16 cellular contexts compared by ENCODE assay signal in genomic region chr2:106195456-106195855, GRCh38. TPM values are rescaled to one million over a fixed set of nuclear protein-coding genes. Genes with fewer than 3 reads are reported as not detected.
DNase-seq lines count a peak whose midpoint lies in the region; FAIRE-seq and TF ChIP-seq lines count a peak whose summit lies in the region.
"Had no signal": no experiment of that assay in that cellular context is flagged by ENCODE, and none has a peak within 500 bp of the region (broad histone marks: within the 10 kb centered on the region; RNA-seq: fewer than 3 reads in every experiment).

No MANE protein-coding gene starts in this region.

- peaks cover 10% of the 10 kb centered on the region for H3K79me1 ChIP-seq in neuronal stem cell (ENCODE audit: low read depth, low read length)

- H2AFZ ChIP-seq in astrocyte (ENCODE audit: low read depth, low read length) (no peak overlapping the region), neuronal stem cell (ENCODE audit: low read length) (peak overlapping the region; percentile 92)

- no peaks in the 10 kb centered on the region for H3K36me3 ChIP-seq in astrocyte (ENCODE audit: insufficient read depth, low read length)
- peaks cover 0 to 5% of the 10 kb centered on the region in 2 donors for H3K36me3 ChIP-seq in neuronal stem cell (replicated peaks in 1 of 2; ENCODE audit: control insufficient read depth in 2 of 2, insufficient read depth in 2 of 2, low read length in 2 of 2)
- H3K36me3 ChIP-seq: adrenal gland, prostate gland, vagina had no signal

- H3K27ac ChIP-seq in astrocyte (ENCODE audit: low read depth, low read length) (no peak overlapping the region), neuronal stem cell (replicated peaks; ENCODE audit: low read length) (no peak overlapping the region)
- H3K27ac ChIP-seq: SK-N-MC had no signal

- no peaks in the 10 kb centered on the region for H3K9me3 ChIP-seq in astrocyte (ENCODE audit: insufficient read depth, low read depth, low read length)
- H3K9me3 ChIP-seq in neuronal stem cell (replicated peaks in 1 of 2; ENCODE audit: control insufficient read depth in 2 of 2, insufficient read depth in 1 of 2, low read depth in 1 of 2, low read length in 2 of 2) = no peaks in the 10 kb centered on the region
- H3K9me3 ChIP-seq: adrenal gland, prostate gland, vagina had no signal

- peak overlapping the region; percentile 86 for H3K4me3 Mint-ChIP-seq in activated CD4-positive, alpha-beta T cell treated with anti-CD3 and anti-CD28 coated beads, Interleukin-2, amount 10 ng/mL, durations not matched to agents 7 days and 5 days
- H3K4me3 Mint-ChIP-seq in IgD-negative memory B cell (peak overlapping the region; percentile 96 to 99 (median 98)), astrocyte (ENCODE audit: unreplicated experiment) (peak overlapping the region; percentile 88)
- H3K4me3 Mint-ChIP-seq: dendritic cell treated with granulocyte-macrophage colony-stimulating factor and Interleukin-4, amounts not matched to agents 40 ng/mL and 50 ng/mL, for 4 days had no signal

- no peak overlapping the region for H3K18ac ChIP-seq in neuronal stem cell (ENCODE audit: low read length)

- H4K91ac ChIP-seq in neuronal stem cell (ENCODE audit: low read depth, low read length, poor library complexity) = no peak overlapping the region

- H4K8ac ChIP-seq in neuronal stem cell (ENCODE audit: low read depth, low read length) = no peak overlapping the region

- peaks cover 33% of the 10 kb centered on the region for H3K4me1 Mint-ChIP-seq in activated CD4-positive, alpha-beta T cell treated with anti-CD3 and anti-CD28 coated beads, Interleukin-2, amount 10 ng/mL, durations not matched to agents 7 days and 5 days
- H3K4me1 Mint-ChIP-seq in IgD-negative memory B cell (peaks cover 14 to 19% (median 17%) of the 10 kb centered on the region in 3 donors), astrocyte (ENCODE audit: low read depth, unreplicated experiment) (peaks cover 19% of the 10 kb centered on the region)

- no peak overlapping the region for H3K4me2 ChIP-seq in astrocyte (ENCODE audit: low read length)
- H3K4me2 ChIP-seq in neuronal stem cell (ENCODE audit: insufficient read depth, low read length, poor library complexity, severe bottlenecking) = no peak overlapping the region

- no peak overlapping the region for H2BK15ac ChIP-seq in neuronal stem cell (ENCODE audit: low read length)

- H3K79me2 ChIP-seq in astrocyte (ENCODE audit: insufficient read depth, low read length) = peaks cover 22% of the 10 kb centered on the region

- no peak overlapping the region for H2BK12ac ChIP-seq in neuronal stem cell (ENCODE audit: low read length)

- H2BK5ac ChIP-seq in neuronal stem cell (ENCODE audit: low read length) = no peak overlapping the region

- H3K9ac ChIP-seq in astrocyte (ENCODE audit: low read length) = no peak overlapping the region
- H3K9ac ChIP-seq in neuronal stem cell (ENCODE audit: low read depth, low read length, poor library complexity) = no peak overlapping the region

- no peak for DNase-seq in activated CD4-positive, alpha-beta T cell treated with anti-CD3 and anti-CD28 coated beads, Interleukin-2, amount 10 ng/mL, durations not matched to agents 7 days and 5 days
- DNase-seq in activated CD4-positive, alpha-beta T cell treated with anti-CD3 and anti-CD28 coated beads for 1 hour = no peak
- DNase-seq in astrocyte (ENCODE audit: low read depth) (no peak), neuronal stem cell (ENCODE audit: low spot score) (no peak), nucleus accumbens (lab: John Stamatoyannopoulos, UW) (no peak), KBM-7 (no peak)
- DNase-seq in stimulated activated CD4-positive, alpha-beta T cell treated with anti-CD3 and anti-CD28 coated beads, Interleukin-2, amount 100 ng/mL, for 24 hours = no peak
- DNase-seq: activated CD4-positive, alpha-beta T cell treated with anti-CD3 and anti-CD28 coated beads, Interleukin-2, amount 50 U/mL, for 1 hour; adrenal gland; NCI-H187 treated with DMSO at 0.1 percent for 48 hours; stimulated activated CD4-positive, alpha-beta T cell treated with anti-CD3 and anti-CD28 coated beads, Interleukin-2, amount 100 ng/mL, for 48 hours had no signal

- no peak overlapping the region for H3K4ac ChIP-seq in neuronal stem cell (ENCODE audit: low read length)

- no peak for TF ChIP-seq CTCF in astrocyte (IDR thresholded peaks at IDR 0.05; ENCODE audit: insufficient read depth, low read depth, low read length)

- no peak overlapping the region for H2AK5ac ChIP-seq in neuronal stem cell (ENCODE audit: low read depth, low read length)

- no peak overlapping the region for H3K27ac Mint-ChIP-seq in activated CD4-positive, alpha-beta T cell treated with anti-CD3 and anti-CD28 coated beads, Interleukin-2, amount 10 ng/mL, durations not matched to agents 7 days and 5 days
- H3K27ac Mint-ChIP-seq in IgD-negative memory B cell = no peak overlapping the region
- H3K27ac Mint-ChIP-seq in astrocyte (ENCODE audit: unreplicated experiment) = no peak overlapping the region

- peaks cover 6% of the 10 kb centered on the region for H3K4me1 ChIP-seq in astrocyte (ENCODE audit: insufficient read depth, low read length)
- peaks cover 7 to 9% of the 10 kb centered on the region in 2 donors for H3K4me1 ChIP-seq in neuronal stem cell (ENCODE audit: control insufficient read depth in 2 of 2, insufficient read depth in 1 of 2, low read depth in 1 of 2, low read length in 2 of 2)
- H3K4me1 ChIP-seq: prostate gland had no signal

- H3K27me3 Mint-ChIP-seq in activated CD4-positive, alpha-beta T cell treated with anti-CD3 and anti-CD28 coated beads, Interleukin-2, amount 10 ng/mL, durations not matched to agents 7 days and 5 days = peaks cover 2% of the 10 kb centered on the region
- H3K27me3 Mint-ChIP-seq in IgD-negative memory B cell (peaks cover 5% of the 10 kb centered on the region), astrocyte (ENCODE audit: low read depth, unreplicated experiment) (peaks cover 4% of the 10 kb centered on the region)
- H3K27me3 Mint-ChIP-seq: dendritic cell treated with granulocyte-macrophage colony-stimulating factor and Interleukin-4, amounts not matched to agents 40 ng/mL and 50 ng/mL, for 4 days had no signal

- in situ Hi-C loops in KBM-7 (cut with MboI; ENCODE audit: low pct_unique_long_range_greater_than_20kb, low sequenced_read_pairs) = no loop called here

- peaks cover 17% of the 10 kb centered on the region for H3K36me3 Mint-ChIP-seq in activated CD4-positive, alpha-beta T cell treated with anti-CD3 and anti-CD28 coated beads, Interleukin-2, amount 10 ng/mL, durations not matched to agents 7 days and 5 days (ENCODE audit: low read depth)
- H3K36me3 Mint-ChIP-seq in IgD-negative memory B cell = peaks cover 5% of the 10 kb centered on the region
- H3K36me3 Mint-ChIP-seq in astrocyte (ENCODE audit: low read depth, unreplicated experiment) = no peaks in the 10 kb centered on the region

- H3K4me3 ChIP-seq in astrocyte (ENCODE audit: insufficient read depth, low read depth, low read length) = no peak overlapping the region
- peak overlapping the region in 1 of 2 donors; percentile 80 for H3K4me3 ChIP-seq in neuronal stem cell (ENCODE audit: low read length in 2 of 2)

- POLR2A ChIA-PET in activated CD4-positive, alpha-beta T cell treated with anti-CD3 and anti-CD28 coated beads, Interleukin-2, amount 10 ng/mL, durations not matched to agents 7 days and 5 days (lab: Charles Lee) = no interaction called here

- CTCF ChIA-PET in activated CD4-positive, alpha-beta T cell treated with anti-CD3 and anti-CD28 coated beads, Interleukin-2, amount 10 ng/mL, durations not matched to agents 7 days and 5 days (lab: Charles Lee) = interaction anchor here (1.5 kb wide), 1 partner anchor 13 kb away, joined by 5 read pairs; no protein-coding TSS in a partner anchor

- H2BK120ac ChIP-seq in neuronal stem cell (ENCODE audit: low read depth, low read length) = no peak overlapping the region

- no peaks in the 10 kb centered on the region for H3K9me3 Mint-ChIP-seq in activated CD4-positive, alpha-beta T cell treated with anti-CD3 and anti-CD28 coated beads, Interleukin-2, amount 10 ng/mL, durations not matched to agents 7 days and 5 days
- H3K9me3 Mint-ChIP-seq in IgD-negative memory B cell = no peaks in the 10 kb centered on the region
- no peaks in the 10 kb centered on the region for H3K9me3 Mint-ChIP-seq in astrocyte (ENCODE audit: unreplicated experiment)

- WGBS in neuronal stem cell (ENCODE audit: extremely low coverage in 2 of 2, insufficient read length in 2 of 2, insufficient replicate concordance in 1 of 2), 2 donors = no CpG with 5 or more reads among the region's 6 CpGs

- no peak for FAIRE-seq in astrocyte (lab: Jason Lieb, UNC)

- H3K27me3 ChIP-seq in astrocyte (ENCODE audit: insufficient read depth, low read length) (peaks cover 5% of the 10 kb centered on the region), neuronal stem cell (ENCODE audit: control insufficient read depth in 3 of 3, insufficient read depth in 3 of 3, low read depth in 1 of 3, low read length in 3 of 3) (no peaks in the 10 kb centered on the region)
- H3K27me3 ChIP-seq: adrenal gland, vagina had no signal

- no peak overlapping the region for H3K14ac ChIP-seq in neuronal stem cell (ENCODE audit: low read length)

- H3K23ac ChIP-seq in neuronal stem cell (ENCODE audit: low read depth, low read length, poor library complexity) = no peak overlapping the region

- peaks cover 23% of the 10 kb centered on the region for H4K20me1 ChIP-seq in astrocyte (ENCODE audit: insufficient read depth, low read length)

RNA-seq across cellular contexts. Expression of gene UXS1, which starts 1.4 kb away (rescaled TPM):
- total RNA-seq in activated CD4-positive, alpha-beta T cell treated with anti-CD3 and anti-CD28 coated beads, Interleukin-2, amount 10 ng/mL, durations not matched to agents 7 days and 5 days = 10 to 100 TPM; 77.6 to 85.0 TPM
- polyA plus RNA-seq in IgD-negative memory B cell = 19.7 TPM
- 43.1 and 49.2 TPM in 2 replicates for total RNA-seq in astrocyte
- 47.7 TPM for polyA plus RNA-seq in neuronal stem cell (2013, experiment 1 of 2)
- 48.4 TPM for polyA plus RNA-seq in neuronal stem cell (2013, experiment 2 of 2)
